In the genomic region with DNA sequence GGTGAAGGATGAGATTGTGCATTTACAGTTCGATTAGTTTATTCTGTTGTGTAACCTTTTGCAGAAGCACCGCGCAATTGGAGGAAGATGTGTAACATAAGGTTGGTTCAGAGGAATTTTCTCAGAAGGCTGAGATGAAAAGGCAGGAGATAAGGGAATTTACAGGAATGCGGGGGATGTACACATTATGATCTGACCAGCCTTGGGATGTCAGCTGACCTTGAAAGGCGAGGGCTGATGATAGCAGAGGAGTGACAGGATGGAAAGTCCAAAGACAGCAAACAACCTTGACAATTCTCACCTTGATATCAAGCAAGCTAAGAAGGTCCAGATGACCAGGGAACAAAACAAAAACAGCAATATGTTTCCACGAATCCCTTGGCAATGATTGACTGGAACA, we compare ENCODE assay signal across 22 cellular contexts.
DNase-seq lines count a peak whose midpoint lies in the region; TF ChIP-seq lines count a peak whose summit lies in the region.
"Had no signal": no experiment of that assay in that cellular context is flagged by ENCODE, and none has a peak within 500 bp of the region (broad histone marks: within the 10 kb centered on the region; RNA-seq: fewer than 3 reads in every experiment).

No MANE protein-coding gene starts in this region.

- H4K20me1 ChIP-seq in neural progenitor cell (ENCODE audit: low read depth): no peaks in the 10 kb centered on the region

- no peaks in the 10 kb centered on the region for H3K9me3 ChIP-seq in CD8-positive, alpha-beta memory T cell (ENCODE audit: low read length)
- no peaks in the 10 kb centered on the region for H3K9me3 ChIP-seq in left ventricle myocardium inferior (replicated peaks)
- H3K9me3 ChIP-seq in neural progenitor cell (ENCODE audit: low read depth): no peaks in the 10 kb centered on the region
- no peaks in the 10 kb centered on the region for H3K9me3 ChIP-seq in prostate gland
- H3K9me3 ChIP-seq: stomach, thyroid gland had no signal

- no peak for TF ChIP-seq POLR2A in prostate gland (IDR thresholded peaks at IDR 0.05)

- peak overlapping the region in 5 of 8 donors; percentile 0 to 56 (median 26) for H3K27ac Mint-ChIP-seq in CD8-positive, alpha-beta memory T cell
- peak overlapping the region; percentile 14 for H3K27ac Mint-ChIP-seq in activated naive CD8-positive, alpha-beta T cell treated with anti-CD3 and anti-CD28 coated beads for 36 hours
- no peak overlapping the region for H3K27ac Mint-ChIP-seq in neural progenitor cell
- H3K27ac Mint-ChIP-seq: activated CD4-positive, alpha-beta memory T cell treated with anti-CD3 and anti-CD28 coated beads, Interleukin-2, amount 10 ng/mL, durations not matched to agents 7 days and 5 days; activated naive CD4-positive, alpha-beta T cell treated with anti-CD3 and anti-CD28 coated beads, Interleukin-2, amount 50 U/mL, for 24 hours had no signal

- no peaks in the 10 kb centered on the region for H3K4me1 ChIP-seq in CD8-positive, alpha-beta memory T cell (ENCODE audit: insufficient read depth, low read length)
- H3K4me1 ChIP-seq in left ventricle myocardium inferior (peaks cover 21% of the 10 kb centered on the region), neural progenitor cell (peaks cover 9% of the 10 kb centered on the region), prostate gland (replicated peaks) (no peaks in the 10 kb centered on the region)
- H3K4me1 ChIP-seq: stomach had no signal

- intact Hi-C loops in left ventricle myocardium inferior (cut with micrococcal nuclease): no loop called here
- intact Hi-C loops in prostate gland (cut with DNase I): no loop called here

- CTCF ChIA-PET in CD8-positive, alpha-beta memory T cell (lab: Charles Lee): no interaction called here

- H3K36me3 ChIP-seq in CD8-positive, alpha-beta memory T cell (ENCODE audit: insufficient read depth, low read length): peaks cover 6% of the 10 kb centered on the region
- H3K36me3 ChIP-seq in left ventricle myocardium inferior (peaks cover 59% of the 10 kb centered on the region), neural progenitor cell (no peaks in the 10 kb centered on the region), prostate gland (no peaks in the 10 kb centered on the region)

- no peak overlapping the region for H3K4me2 ChIP-seq in neural progenitor cell

- H3K9ac ChIP-seq in neural progenitor cell: no peak overlapping the region

- no peaks in the 10 kb centered on the region for H3K27me3 ChIP-seq in CD8-positive, alpha-beta memory T cell (ENCODE audit: insufficient read depth, low read length, poor library complexity, severe bottlenecking)
- no peaks in the 10 kb centered on the region for H3K27me3 ChIP-seq in left ventricle myocardium inferior (ENCODE audit: low read depth)
- no peaks in the 10 kb centered on the region for H3K27me3 ChIP-seq in neural progenitor cell
- no peaks in the 10 kb centered on the region for H3K27me3 ChIP-seq in prostate gland (replicated peaks; ENCODE audit: insufficient read depth)
- H3K27me3 ChIP-seq: stomach, thyroid gland had no signal

- H3K27me3 Mint-ChIP-seq in CD8-positive, alpha-beta memory T cell: no peaks in the 10 kb centered on the region
- no peaks in the 10 kb centered on the region for H3K27me3 Mint-ChIP-seq in activated naive CD8-positive, alpha-beta T cell treated with anti-CD3 and anti-CD28 coated beads for 36 hours
- H3K27me3 Mint-ChIP-seq in neural progenitor cell (ENCODE audit: insufficient read depth, low read depth): no peaks in the 10 kb centered on the region
- H3K27me3 Mint-ChIP-seq: activated CD4-positive, alpha-beta memory T cell treated with anti-CD3 and anti-CD28 coated beads, Interleukin-2, amount 10 ng/mL, durations not matched to agents 7 days and 5 days; activated naive CD4-positive, alpha-beta T cell treated with anti-CD3 and anti-CD28 coated beads, Interleukin-2, amount 50 U/mL, for 24 hours; naive thymus-derived CD8-positive, alpha-beta T cell had no signal

- TF ChIP-seq CTCF in left ventricle myocardium inferior (IDR thresholded peaks at IDR 0.05; ENCODE audit: borderline replicate concordance): no peak
- TF ChIP-seq CTCF in neural progenitor cell (IDR thresholded peaks at IDR 0.05): no peak
- no peak for TF ChIP-seq CTCF in prostate gland (IDR thresholded peaks at IDR 0.05)

- H3K79me2 ChIP-seq in neural progenitor cell (ENCODE audit: low read depth): no peaks in the 10 kb centered on the region

- H3K4me3 ChIP-seq in CD8-positive, alpha-beta memory T cell (ENCODE audit: low read length): no peak overlapping the region
- H3K4me3 ChIP-seq in left ventricle myocardium inferior (no peak overlapping the region), neural progenitor cell (no peak overlapping the region), prostate gland (no peak overlapping the region)
- H3K4me3 ChIP-seq: stomach, thyroid gland had no signal

- no peak overlapping the region for H3K27ac ChIP-seq in CD8-positive, alpha-beta memory T cell (ENCODE audit: low read depth, low read length)
- H3K27ac ChIP-seq in left ventricle myocardium inferior (replicated peaks) (peak overlapping the region; percentile 79), neural progenitor cell (no peak overlapping the region), prostate gland (no peak overlapping the region)
- H3K27ac ChIP-seq: stomach had no signal

- peak overlapping the region; percentile 71 for H2AFZ ChIP-seq in neural progenitor cell (replicated peaks)

- H3K4me1 Mint-ChIP-seq in CD8-positive, alpha-beta memory T cell: peaks cover 0 to 5% (median 2%) of the 10 kb centered on the region in 3 donors
- peaks cover 6% of the 10 kb centered on the region for H3K4me1 Mint-ChIP-seq in activated naive CD8-positive, alpha-beta T cell treated with anti-CD3 and anti-CD28 coated beads for 36 hours
- H3K4me1 Mint-ChIP-seq in neural progenitor cell: no peaks in the 10 kb centered on the region
- H3K4me1 Mint-ChIP-seq: activated CD4-positive, alpha-beta memory T cell treated with anti-CD3 and anti-CD28 coated beads, Interleukin-2, amount 10 ng/mL, durations not matched to agents 7 days and 5 days had no signal

- H3K36me3 Mint-ChIP-seq in CD8-positive, alpha-beta memory T cell: peaks cover 0 to 83% (median 31%) of the 10 kb centered on the region in 3 donors
- H3K36me3 Mint-ChIP-seq in activated naive CD8-positive, alpha-beta T cell treated with anti-CD3 and anti-CD28 coated beads for 36 hours: peaks cover 12% of the 10 kb centered on the region
- H3K36me3 Mint-ChIP-seq in neural progenitor cell: no peaks in the 10 kb centered on the region

- no peaks in the 10 kb centered on the region for H3K9me3 Mint-ChIP-seq in CD8-positive, alpha-beta memory T cell
- no peaks in the 10 kb centered on the region for H3K9me3 Mint-ChIP-seq in activated naive CD8-positive, alpha-beta T cell treated with anti-CD3 and anti-CD28 coated beads for 36 hours
- H3K9me3 Mint-ChIP-seq in neural progenitor cell: no peaks in the 10 kb centered on the region
- H3K9me3 Mint-ChIP-seq: activated CD4-positive, alpha-beta memory T cell treated with anti-CD3 and anti-CD28 coated beads, Interleukin-2, amount 10 ng/mL, durations not matched to agents 7 days and 5 days; activated naive CD4-positive, alpha-beta T cell treated with anti-CD3 and anti-CD28 coated beads, Interleukin-2, amount 50 U/mL, for 24 hours; activated T-helper 2 cell treated with anti-CD3 and anti-CD28 coated beads, Interferon-gamma antibody, Interleukin-2, Interleukin-4, amounts not matched to agents 10 μg/mL and 5 μg/mL and 100 μg/mL, durations not matched to agents 14 hours and 24 hours and 36 hours; naive thymus-derived CD8-positive, alpha-beta T cell had no signal

- WGBS in prostate gland: 90% methylated on average over 6 of the region's 6 CpGs

- no peaks in the 10 kb centered on the region for H3F3A ChIP-seq in neural progenitor cell (ENCODE audit: low read depth)

- no peak for DNase-seq in CD8-positive, alpha-beta memory T cell
- no peak for DNase-seq in activated naive CD8-positive, alpha-beta T cell treated with anti-CD3 and anti-CD28 coated beads for 36 hours
- DNase-seq in left ventricle myocardium inferior (no peak), neural progenitor cell (ENCODE audit: low spot score) (no peak), NCI-H524 (lab: John Stamatoyannopoulos, UW) (no peak), prostate gland (ENCODE audit: low spot score) (no peak), DMS79 treated with DMSO at 0.1 percent for 48 hours (lab: John Stamatoyannopoulos, UW) (no peak), globus pallidus (ENCODE audit: low spot score) (no peak)
- DNase-seq: activated CD4-positive, alpha-beta memory T cell treated with anti-CD3 and anti-CD28 coated beads, Interleukin-2, amount 10 ng/mL, durations not matched to agents 7 days and 5 days; GOT3; KG1; naive thymus-derived CD8-positive, alpha-beta T cell; NCI-H1105; NCI-H187; SHP77; stimulated activated CD4-positive, alpha-beta T cell treated with anti-CD3 and anti-CD28 coated beads, Interleukin-12 subunit alpha, Interleukin-12 subunit beta, amount 100 ng/mL, for 4 hours; stimulated activated CD4-positive, alpha-beta T cell treated with anti-CD3 and anti-CD28 coated beads, Interleukin-2, amount 100 ng/mL, for 48 hours; stomach; T-helper 2 cell had no signal

- POLR2A ChIA-PET in CD8-positive, alpha-beta memory T cell (lab: Charles Lee): no interaction called here

- H3K4me3 Mint-ChIP-seq in CD8-positive, alpha-beta memory T cell: no peak overlapping the region
- no peak overlapping the region for H3K4me3 Mint-ChIP-seq in activated naive CD8-positive, alpha-beta T cell treated with anti-CD3 and anti-CD28 coated beads for 36 hours
- H3K4me3 Mint-ChIP-seq in neural progenitor cell: no peak overlapping the region
- H3K4me3 Mint-ChIP-seq: activated CD4-positive, alpha-beta memory T cell treated with anti-CD3 and anti-CD28 coated beads, Interleukin-2, amount 10 ng/mL, durations not matched to agents 7 days and 5 days; activated naive CD4-positive, alpha-beta T cell treated with anti-CD3 and anti-CD28 coated beads, Interleukin-2, amount 50 U/mL, for 24 hours; naive thymus-derived CD8-positive, alpha-beta T cell had no signal
